8 cellular contexts compared by ENCODE assay signal in the genomic region with DNA sequence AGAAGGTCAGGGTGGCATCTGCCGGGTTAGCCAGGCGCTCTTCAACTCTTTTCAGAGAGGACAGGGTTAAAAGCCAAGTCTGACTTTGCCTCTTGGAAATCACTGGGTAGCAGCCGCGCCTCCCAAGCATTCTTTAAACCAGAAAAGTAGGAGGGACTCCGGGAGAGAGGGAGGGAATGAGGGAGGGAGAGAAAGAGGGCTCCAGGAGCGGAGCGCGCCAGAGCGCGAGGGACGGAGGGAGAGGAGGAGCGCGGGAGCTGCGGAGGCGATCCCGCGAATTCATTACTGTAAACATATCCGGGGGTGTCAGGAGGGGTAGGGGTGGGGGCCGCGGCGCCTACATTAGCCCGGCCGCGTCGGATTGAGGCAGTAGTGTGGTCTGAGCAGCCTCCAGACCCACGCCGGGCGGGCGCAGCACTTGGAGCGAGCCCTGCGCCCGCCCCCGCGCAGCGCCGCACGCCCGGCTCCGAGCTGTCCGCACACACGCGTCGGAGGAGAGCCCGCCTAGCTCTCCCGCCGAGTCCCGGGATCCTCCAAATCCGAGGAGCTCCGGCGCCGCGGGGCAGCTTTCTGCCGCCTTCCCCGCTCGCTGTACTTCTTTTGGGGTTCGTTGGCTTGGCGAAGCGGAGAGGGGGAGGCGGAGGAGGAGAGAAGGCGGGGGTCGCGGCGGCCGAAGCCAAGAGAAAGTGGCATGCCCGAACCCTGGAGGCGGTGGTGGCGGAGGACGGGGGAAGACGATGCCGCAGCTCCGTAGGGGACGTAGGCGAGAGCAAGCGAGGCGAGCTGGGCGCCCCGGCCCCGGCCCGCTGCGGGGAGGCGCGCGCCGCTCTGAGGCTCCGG. TPM values are rescaled to one million over a fixed set of nuclear protein-coding genes. Genes with fewer than 3 reads are reported as not detected.
DNase-seq lines count a peak whose midpoint lies in the region; ATAC-seq and TF ChIP-seq lines count a peak whose summit lies in the region.

No MANE protein-coding gene starts in this region.

- H3K27me3 ChIP-seq in HAP-1 (ENCODE audit: low read depth) (no peaks in the 10 kb centered on the region; the same call in 1 of the 2 replicates), Peyer's patch (peaks cover 0 to 31% of the 10 kb centered on the region in 2 donors), fibroblast of lung (ENCODE audit: control insufficient read depth, insufficient read depth, low read length) (no peaks in the 10 kb centered on the region), aorta (ENCODE audit: control insufficient read depth in 1 of 2, insufficient read depth in 2 of 2, low read length in 1 of 2) (no peaks in the 10 kb centered on the region)

- no peaks in the 10 kb centered on the region for H3K36me3 ChIP-seq in HAP-1 (replicated peaks)
- H3K36me3 ChIP-seq in Peyer's patch: no peaks in the 10 kb centered on the region
- H3K36me3 ChIP-seq in fibroblast of lung (ENCODE audit: control insufficient read depth, insufficient read depth, low read length): no peaks in the 10 kb centered on the region
- H3K36me3 ChIP-seq in aorta (ENCODE audit: control insufficient read depth in 1 of 2, insufficient read depth in 2 of 2, low read length in 1 of 2): no peaks in the 10 kb centered on the region

- H2AFZ ChIP-seq in fibroblast of lung (ENCODE audit: low read length): peak overlapping the region; percentile 52

- H3K27ac ChIP-seq in Peyer's patch (peak overlapping the region; percentile 51 to 63 (median 56)), fibroblast of lung (ENCODE audit: insufficient read depth, low read length) (peak overlapping the region; percentile 52), aorta (ENCODE audit: low read depth in 1 of 2, low read length in 2 of 2) (no peak overlapping the region)

- TF ChIP-seq CTCF in Peyer's patch (IDR thresholded peaks at IDR 0.05) (no peak), fibroblast of lung (conservative IDR thresholded peaks at IDR 0.05 in 1 of 2, IDR thresholded peaks at IDR 0.05 in 1 of 2; ENCODE audit: low read depth in 1 of 2, low read length in 2 of 2) (no peak)

- H3K79me2 ChIP-seq in fibroblast of lung (ENCODE audit: control insufficient read depth, insufficient read depth, low read length): peaks cover 8% of the 10 kb centered on the region

- peak; percentile 71 for ATAC-seq in aorta (ENCODE audit: low FRiP score)
- ATAC-seq in HG02973 (IDR thresholded peaks at IDR 0.05; ENCODE audit: unreplicated experiment): no peak

- peaks cover 24% of the 10 kb centered on the region for H3K4me1 ChIP-seq in HAP-1
- peaks cover 0 to 41% (median 0%) of the 10 kb centered on the region in 4 donors for H3K4me1 ChIP-seq in Peyer's patch
- peaks cover 3% of the 10 kb centered on the region for H3K4me1 ChIP-seq in fibroblast of lung (ENCODE audit: control insufficient read depth, extremely low read depth, insufficient read depth, low read length)
- no peaks in the 10 kb centered on the region for H3K4me1 ChIP-seq in aorta (ENCODE audit: control insufficient read depth in 1 of 2, insufficient read depth in 2 of 2, low read length in 2 of 2)

- DNase-seq in HAP-1 (ENCODE audit: low spot score in 2 of 2) (peak; percentile 87 to 90), Peyer's patch (peak in 2 of 3 donors; percentile 47 to 52), fibroblast of lung (ENCODE audit: low read depth in 2 of 2) (peak; percentile 85 to 90), mucosa of gallbladder (ENCODE audit: low spot score) (peak; percentile 43), aorta (peak; percentile 66 to 82), LoVo (ENCODE audit: low spot score) (no peak)
- DNase-seq in activated CD8-positive, alpha-beta memory T cell treated with anti-CD3 and anti-CD28 coated beads, Interleukin-2, amount 50 U/mL, for 48 hours: no peak

- in situ Hi-C loops in HAP-1 (cut with MboI; ENCODE audit: low sequenced_read_pairs): no loop called here

- H3K4me3 ChIP-seq in HAP-1 (peak overlapping the region; percentile 74), Peyer's patch (peak overlapping the region; percentile 31 to 57 (median 42)), fibroblast of lung (replicated peaks in 1 of 4; ENCODE audit: control extremely low read depth in 1 of 4, insufficient read depth in 1 of 4, low read depth in 3 of 4, low read length in 4 of 4) (peak overlapping the region; percentile 67 to 85 (median 76)), aorta (ENCODE audit: low read length in 2 of 2) (peak overlapping the region; percentile 53 to 57)

- H3K9me3 ChIP-seq in HAP-1 (no peaks in the 10 kb centered on the region), Peyer's patch (no peaks in the 10 kb centered on the region), fibroblast of lung (ENCODE audit: control insufficient read depth, insufficient read depth, low read depth, low read length) (no peaks in the 10 kb centered on the region), aorta (ENCODE audit: control insufficient read depth, low read length) (no peaks in the 10 kb centered on the region)

- no peak for TF ChIP-seq POLR2A in Peyer's patch (IDR thresholded peaks at IDR 0.05)

- 1% methylated on average over 76 to 85 of the region's 85 CpGs for WGBS in aorta, 2 donors

- intact Hi-C loops in aorta (cut with DNase I): loop anchor here in 1 of 2 donors (10.0 kb wide), 1 partner anchor 338 kb away; no protein-coding TSS in a partner anchor

- H4K20me1 ChIP-seq in fibroblast of lung (ENCODE audit: control insufficient read depth, extremely low read depth, insufficient read depth, low read length): no peaks in the 10 kb centered on the region

- H3K4me2 ChIP-seq in fibroblast of lung (ENCODE audit: extremely low read depth, insufficient read depth, low read length): peak overlapping the region; percentile 98

- H3K9ac ChIP-seq in fibroblast of lung (ENCODE audit: insufficient read depth, low read length): peak overlapping the region; percentile 39

RNA-seq across cellular contexts. Expression of a gene that starts 3.3 kb away (rescaled TPM):
- total RNA-seq in Peyer's patch: 1 to 10 TPM; 1.1 to 4.8 (median 2.2) TPM
- total RNA-seq in fibroblast of lung: 14.5 and 22.9 TPM in 2 replicates
- polyA plus RNA-seq in fibroblast of lung: 4.6 and 10.5 TPM in 2 replicates
- 6.0 and 12.6 TPM in 2 replicates for polyA plus RNA-seq in fibroblast of lung (2012)
- 7.9 and 24.5 TPM in 2 replicates for polyA minus RNA-seq in fibroblast of lung (ENCODE audit: low replicate concordance)
- 20.5 TPM for total RNA-seq in mucosa of gallbladder
- 10 to 100 TPM; 21.2 to 91.4 TPM for total RNA-seq in aorta
- 1 to 10 TPM in 1 of 2 donors, under 1 TPM in 1; 0.46 to 6.8 TPM for polyA plus RNA-seq in aorta

Comparison
In these comparisons a context has a peak if more than half of its experiments do, and no peak if none do; other contexts are left out.
1. DNase-seq: peak in HAP-1 (2 of 2), Peyer's patch (2 of 3), fibroblast of lung (2 of 2), mucosa of gallbladder (single experiment) and aorta (2 of 2); none in LoVo (single experiment) and activated CD8-positive, alpha-beta memory T cell treated with anti-CD3 and anti-CD28 coated beads, Interleukin-2, amount 50 U/mL, for 48 hours (single experiment).
2. H3K27ac ChIP-seq: peak in Peyer's patch (4 of 4) and fibroblast of lung (single experiment); none in aorta (0 of 2).
3. Peak in every context shown above with its lines, with median percentiles within 50 percentile points of each other: H3K4me3 ChIP-seq.